In genomic region chr2:13006407-13006806, GRCh38 we compare ENCODE assay signal across 11 cellular contexts.
DNase-seq lines count a peak whose midpoint lies in the region; ATAC-seq and TF ChIP-seq lines count a peak whose summit lies in the region.
"Had no signal": no experiment of that assay in that cellular context is flagged by ENCODE, and none has a peak within 500 bp of the region (broad histone marks: within the 10 kb centered on the region; RNA-seq: fewer than 3 reads in every experiment).

No MANE protein-coding gene starts in this region.

- H4K20me1 ChIP-seq in PC-3 (ENCODE audit: low read length) = no peaks in the 10 kb centered on the region

- H3F3A ChIP-seq in PC-3 (ENCODE audit: low read length, unreplicated experiment) = no peaks in the 10 kb centered on the region

- TF ChIP-seq CTCF in PC-3 (conservative IDR thresholded peaks at IDR 0.05; ENCODE audit: low read depth, low read length) (no peak), right atrium auricular region (IDR thresholded peaks at IDR 0.05) (no peak), gastrocnemius medialis (IDR thresholded peaks at IDR 0.05 in 4 of 5, conservative IDR thresholded peaks at IDR 0.05 in 1 of 5) (no peak)

- H2AFZ ChIP-seq in PC-3 (ENCODE audit: low read length) = peak overlapping the region; percentile 55

- H3K27me3 ChIP-seq in PC-3 (ENCODE audit: low read length) (no peaks in the 10 kb centered on the region), right atrium auricular region (no peaks in the 10 kb centered on the region), gastrocnemius medialis (no peaks in the 10 kb centered on the region)

- no TSS peak for BruUV-seq in PC-3 (replicated peaks; lab: Mats Ljungman, UMichigan)

- H3K9me2 ChIP-seq in PC-3 (replicated peaks; ENCODE audit: low read length) = no peaks in the 10 kb centered on the region

- H3K4me1 ChIP-seq in PC-3 (ENCODE audit: insufficient read depth, low read length) (peaks cover 7% of the 10 kb centered on the region), right atrium auricular region (peaks cover 0 to 8% of the 10 kb centered on the region in 2 donors), gastrocnemius medialis (peaks cover 1 to 4% of the 10 kb centered on the region in 2 donors)
- H3K4me1 ChIP-seq: psoas muscle had no signal

- intact Hi-C loops in PC-3 (cut with micrococcal nuclease) = loop anchor here (5.0 to 10.0 kb wide), 4 partner anchors 184 to 954 kb away; no protein-coding TSS in a partner anchor
- intact Hi-C loops in gastrocnemius medialis (cut with DNase I; ENCODE audit: low total_unique reads) = loop anchor here (5.0 kb wide), 1 partner anchor 289 kb away; the partner anchor contains the start of gene TRIB2

- H3K36me3 ChIP-seq in PC-3 (ENCODE audit: low read depth, low read length) (no peaks in the 10 kb centered on the region), right atrium auricular region (no peaks in the 10 kb centered on the region), gastrocnemius medialis (no peaks in the 10 kb centered on the region)

- ATAC-seq in PC-3 (no peak), gastrocnemius medialis (no peak)
- no peak for ATAC-seq in activated naive CD4-positive, alpha-beta T cell treated with anti-CD3 and anti-CD28 coated beads, Interleukin-2, amount 50 U/mL, for 72 hours

- CTCF ChIA-PET in PC-3 (lab: Charles Lee) = interaction anchor here (0.6 to 1.8 kb wide), 8 partner anchors 16 to 1772 kb away, joined by 3 to 12 read pairs (median 4); partner anchors contain the start of gene TRIB2

- TF ChIP-seq POLR2A in gastrocnemius medialis (IDR thresholded peaks at IDR 0.05) = no peak

- POLR2A ChIA-PET in PC-3 (lab: Charles Lee; ENCODE audit: unreplicated experiment) = interaction anchor here (0.6 kb wide), 1 partner anchor 956 kb away, joined by 3 read pairs; no protein-coding TSS in a partner anchor

- no peak overlapping the region for H3K27ac Mint-ChIP-seq in activated naive CD4-positive, alpha-beta T cell treated with anti-CD3 and anti-CD28 coated beads, Interleukin-2, amount 50 U/mL, for 72 hours
- H3K27ac Mint-ChIP-seq: activated naive CD8-positive, alpha-beta T cell treated with anti-CD3 and anti-CD28 coated beads, Interleukin-2, amount 10 ng/mL, durations not matched to agents 7 days and 5 days had no signal

- WGBS in adipose tissue, 3 donors = 66 to 73% (median 68%) methylated on average over 4 of the region's 4 CpGs

- H3K4me3 ChIP-seq in PC-3 (ENCODE audit: low read length) = peak overlapping the region; percentile 62; the same call in 1 of the 2 replicates
- H3K4me3 ChIP-seq in right atrium auricular region = peak overlapping the region in 1 of 2 donors; percentile 16
- H3K4me3 ChIP-seq in gastrocnemius medialis = peak overlapping the region in 1 of 4 donors; percentile 19
- H3K4me3 ChIP-seq: psoas muscle had no signal

- H3K9ac ChIP-seq in PC-3 (ENCODE audit: low read length) = no peak overlapping the region

- no peaks in the 10 kb centered on the region for H3K9me3 ChIP-seq in PC-3 (ENCODE audit: low read length)
- no peaks in the 10 kb centered on the region for H3K9me3 ChIP-seq in right atrium auricular region
- no peaks in the 10 kb centered on the region for H3K9me3 ChIP-seq in gastrocnemius medialis
- H3K9me3 ChIP-seq: psoas muscle had no signal

- in situ Hi-C loops in gastrocnemius medialis (cut with MboI; ENCODE audit: low sequenced_read_pairs in 4 of 4) = loop anchor here in 3 of 4 donors (10.0 to 25.0 kb wide), 2 partner anchors 1142 to 1344 kb away; partner anchors contain the start of gene NTSR2 (in 1 of the 3)

- H3K27ac ChIP-seq in PC-3 (ENCODE audit: low read length) (no peak overlapping the region), adipose tissue (ENCODE audit: low read depth, low read length) (peak overlapping the region; percentile 44), right atrium auricular region (peak overlapping the region; percentile 9 to 19), gastrocnemius medialis (peak overlapping the region in 3 of 4 donors; percentile 11 to 38 (median 17))
- H3K27ac ChIP-seq: psoas muscle had no signal

- H3K79me2 ChIP-seq in PC-3 (ENCODE audit: low read length) = no peaks in the 10 kb centered on the region

- H3K36me3 Mint-ChIP-seq in activated naive CD4-positive, alpha-beta T cell treated with anti-CD3 and anti-CD28 coated beads, Interleukin-2, amount 50 U/mL, for 72 hours = no peaks in the 10 kb centered on the region
- H3K36me3 Mint-ChIP-seq: activated naive CD8-positive, alpha-beta T cell treated with anti-CD3 and anti-CD28 coated beads, Interleukin-2, amount 10 ng/mL, durations not matched to agents 7 days and 5 days had no signal

- DNase-seq in PC-3 = no peak
- no peak for DNase-seq in right atrium auricular region (ENCODE audit: low spot score)
- no peak for DNase-seq in gastrocnemius medialis
- DNase-seq in activated naive CD4-positive, alpha-beta T cell treated with anti-CD3 and anti-CD28 coated beads, Interleukin-2, amount 50 U/mL, for 72 hours (ENCODE audit: low spot score in 2 of 2) = no peak
- DNase-seq in DMS79 treated with DMSO at 0.1 percent for 48 hours (lab: John Stamatoyannopoulos, UW) = no peak
- no peak for DNase-seq in epidermal melanocyte (ENCODE audit: insufficient read length, low spot score)
- no peak for DNase-seq in NCI-H2029 treated with DMSO at 0.1 percent for 48 hours (lab: John Stamatoyannopoulos, UW)

- H3K9me3 Mint-ChIP-seq in activated naive CD4-positive, alpha-beta T cell treated with anti-CD3 and anti-CD28 coated beads, Interleukin-2, amount 50 U/mL, for 72 hours = no peaks in the 10 kb centered on the region
- H3K9me3 Mint-ChIP-seq: activated naive CD8-positive, alpha-beta T cell treated with anti-CD3 and anti-CD28 coated beads, Interleukin-2, amount 10 ng/mL, durations not matched to agents 7 days and 5 days; activated T-cell treated with anti-CD3 and anti-CD28 coated beads, Interleukin-2, amount 50 U/mL, for 4 hours had no signal

- peak overlapping the region; percentile 84 for H3K4me2 ChIP-seq in PC-3 (ENCODE audit: low read length)
